Comparison of ENCODE assay signal across 8 cellular contexts in genomic region chr13:113820813-113821651, GRCh38. TPM values are rescaled to one million over a fixed set of nuclear protein-coding genes. Genes with fewer than 3 reads are reported as not detected.
A peak's percentile ranks its signal among the peaks of the same experiment; 100 is the strongest.
DNase-seq lines count a peak whose midpoint lies in the region; ATAC-seq, FAIRE-seq and TF ChIP-seq lines count a peak whose summit lies in the region.

No MANE protein-coding gene starts in this region.

- H3K36me3 ChIP-seq in bronchial epithelial cell (ENCODE audit: control insufficient read depth, insufficient read depth, low read length) (peaks cover 10% of the 10 kb centered on the region), testis (ENCODE audit: low read depth, missing control alignments) (no peaks in the 10 kb centered on the region)

- H3K27me3 ChIP-seq in bronchial epithelial cell (ENCODE audit: control insufficient read depth, insufficient read depth, low read length): no peaks in the 10 kb centered on the region
- no peaks in the 10 kb centered on the region for H3K27me3 ChIP-seq in testis

- H3K4me3 ChIP-seq in AG04449 (ENCODE audit: low read depth, low read length): peak overlapping the region; percentile 21
- no peak overlapping the region for H3K4me3 ChIP-seq in bronchial epithelial cell (ENCODE audit: low read depth, low read length)
- H3K4me3 ChIP-seq in testis: no peak overlapping the region

- POLR2A ChIA-PET in AG04449 (lab: Yijun Ruan, JAX): interaction anchor here (1.0 to 1.6 kb wide), 6 partner anchors 11 to 126 kb away, joined by 3 to 8 read pairs (median 4); no protein-coding TSS in a partner anchor
- POLR2A ChIA-PET in activated CD4-positive, alpha-beta T cell treated with anti-CD3 and anti-CD28 coated beads for 36 hours (lab: Charles Lee): no interaction called here

- intact Hi-C loops in testis (cut with DNase I; ENCODE audit: low total_unique reads): no loop called here
- intact Hi-C loops in activated CD4-positive, alpha-beta T cell treated with anti-CD3 and anti-CD28 coated beads for 36 hours (cut with DNase I, micrococcal nuclease): no loop called here

- H3K36me3 Mint-ChIP-seq in activated CD4-positive, alpha-beta T cell treated with anti-CD3 and anti-CD28 coated beads for 36 hours (ENCODE audit: low read depth): peaks cover 9% of the 10 kb centered on the region
- peaks cover 9% of the 10 kb centered on the region for H3K36me3 Mint-ChIP-seq in activated naive CD8-positive, alpha-beta T cell treated with anti-CD3 and anti-CD28 coated beads, Interleukin-2, amount 50 U/mL, for 24 hours (ENCODE audit: low read depth)

- FAIRE-seq in bronchial epithelial cell (lab: Jason Lieb, UNC): no peak

- no peaks in the 10 kb centered on the region for H3K9me3 Mint-ChIP-seq in activated CD4-positive, alpha-beta T cell treated with anti-CD3 and anti-CD28 coated beads for 36 hours (ENCODE audit: low read depth)
- no peaks in the 10 kb centered on the region for H3K9me3 Mint-ChIP-seq in activated naive CD8-positive, alpha-beta T cell treated with anti-CD3 and anti-CD28 coated beads, Interleukin-2, amount 50 U/mL, for 24 hours

- no peak overlapping the region for H3K4me3 Mint-ChIP-seq in activated CD4-positive, alpha-beta T cell treated with anti-CD3 and anti-CD28 coated beads for 36 hours
- no peak overlapping the region for H3K4me3 Mint-ChIP-seq in activated naive CD8-positive, alpha-beta T cell treated with anti-CD3 and anti-CD28 coated beads, Interleukin-2, amount 50 U/mL, for 24 hours

- peak overlapping the region in 1 of 2 donors; percentile 81 for H3K27ac ChIP-seq in testis

- H3K27ac Mint-ChIP-seq in activated CD4-positive, alpha-beta T cell treated with anti-CD3 and anti-CD28 coated beads for 36 hours: no peak overlapping the region
- no peak overlapping the region for H3K27ac Mint-ChIP-seq in activated naive CD8-positive, alpha-beta T cell treated with anti-CD3 and anti-CD28 coated beads, Interleukin-2, amount 50 U/mL, for 24 hours

- peaks cover 13% of the 10 kb centered on the region for H3K4me1 Mint-ChIP-seq in activated CD4-positive, alpha-beta T cell treated with anti-CD3 and anti-CD28 coated beads for 36 hours
- peaks cover 10% of the 10 kb centered on the region for H3K4me1 Mint-ChIP-seq in activated naive CD8-positive, alpha-beta T cell treated with anti-CD3 and anti-CD28 coated beads, Interleukin-2, amount 50 U/mL, for 24 hours

- H3K4me1 ChIP-seq in testis: peaks cover 29% of the 10 kb centered on the region

- no peak for ATAC-seq in activated CD4-positive, alpha-beta T cell treated with anti-CD3 and anti-CD28 coated beads for 36 hours
- ATAC-seq in activated naive CD8-positive, alpha-beta T cell treated with anti-CD3 and anti-CD28 coated beads, Interleukin-2, amount 50 U/mL, for 24 hours: no peak
- no peak for ATAC-seq in HG02852 (IDR thresholded peaks at IDR 0.05; ENCODE audit: unreplicated experiment)

- TF ChIP-seq POLR2A in testis (IDR thresholded peaks at IDR 0.05): no peak

- peak; percentile 88 for DNase-seq in AG04449 (ENCODE audit: low read depth, low spot score)
- peak; percentile 56 for DNase-seq in NCI-H2029 (lab: John Stamatoyannopoulos, UW)
- peak; percentile 82 for DNase-seq in bronchial epithelial cell (ENCODE audit: low read depth)
- peak; percentile 92 for DNase-seq in kidney glomerular epithelial cell (lab: John Stamatoyannopoulos, UW)
- DNase-seq in testis: peak; percentile 84
- DNase-seq in activated CD4-positive, alpha-beta T cell treated with anti-CD3 and anti-CD28 coated beads for 36 hours: no peak
- no peak for DNase-seq in activated naive CD8-positive, alpha-beta T cell treated with anti-CD3 and anti-CD28 coated beads, Interleukin-2, amount 50 U/mL, for 24 hours

- H3K27me3 Mint-ChIP-seq in activated CD4-positive, alpha-beta T cell treated with anti-CD3 and anti-CD28 coated beads for 36 hours: no peaks in the 10 kb centered on the region
- H3K27me3 Mint-ChIP-seq in activated naive CD8-positive, alpha-beta T cell treated with anti-CD3 and anti-CD28 coated beads, Interleukin-2, amount 50 U/mL, for 24 hours: no peaks in the 10 kb centered on the region

- no peaks in the 10 kb centered on the region for H3K9me3 ChIP-seq in testis

- TF ChIP-seq CTCF in AG04449 (IDR thresholded peaks at IDR 0.05; ENCODE audit: insufficient read depth, low read length, missing control alignments): peak; percentile 4
- TF ChIP-seq CTCF in bronchial epithelial cell (IDR thresholded peaks at IDR 0.05; ENCODE audit: insufficient read depth, low read length, severe bottlenecking): no peak
- no peak for TF ChIP-seq CTCF in testis (IDR thresholded peaks at IDR 0.05)

- CTCF ChIA-PET in AG04449 (lab: Yijun Ruan, JAX): interaction anchor here (0.7 to 1.6 kb wide), 7 partner anchors 33 to 402 kb away, joined by 3 to 6 read pairs (median 3); no protein-coding TSS in a partner anchor
- CTCF ChIA-PET in activated CD4-positive, alpha-beta T cell treated with anti-CD3 and anti-CD28 coated beads for 36 hours (lab: Charles Lee): no interaction called here

- 19 to 31% methylated on average over 29 to 54 of the region's 54 CpGs for WGBS in testis, 2 donors

RNA-seq across cellular contexts. Expression of gene GAS6, which starts 42.8 kb away (rescaled TPM):
- total RNA-seq in bronchial epithelial cell (41.3 and 70.0 TPM in 2 replicates), testis (100 to 1,000 TPM; 416 to 575 TPM)
- polyA plus RNA-seq in testis (ENCODE audit: insufficient read depth, low read depth, low replicate concordance): 193 TPM
- total RNA-seq in activated CD4-positive, alpha-beta T cell treated with anti-CD3 and anti-CD28 coated beads for 36 hours: under 1 TPM; 0.54 to 0.73 TPM

Comparison
In these comparisons a context has a peak if more than half of its experiments do, and no peak if none do; other contexts are left out.
1. DNase-seq: peak in AG04449 (single experiment), NCI-H2029 (single experiment), bronchial epithelial cell (single experiment), kidney glomerular epithelial cell (single experiment) and testis (single experiment); none in activated CD4-positive, alpha-beta T cell treated with anti-CD3 and anti-CD28 coated beads for 36 hours (single experiment) and activated naive CD8-positive, alpha-beta T cell treated with anti-CD3 and anti-CD28 coated beads, Interleukin-2, amount 50 U/mL, for 24 hours (single experiment).
2. RNA of gene GAS6, which starts 42.8 kb away (total RNA-seq): 416 to 575 TPM in testis and 41.3 to 70.0 TPM in bronchial epithelial cell; 0.54 to 0.73 TPM in activated CD4-positive, alpha-beta T cell treated with anti-CD3 and anti-CD28 coated beads for 36 hours; every median in the first group is over 10 times any median in the second.